8 cellular contexts compared by ENCODE assay signal in genomic region chr6:57173886-57174510, GRCh38. TPM values are rescaled to one million over a fixed set of nuclear protein-coding genes. Genes with fewer than 3 reads are reported as not detected.
A peak's percentile ranks its signal among the peaks of the same experiment; 100 is the strongest.
DNase-seq lines count a peak whose midpoint lies in the region; ATAC-seq, FAIRE-seq and TF ChIP-seq lines count a peak whose summit lies in the region.

No MANE protein-coding gene starts in this region.

- CTCF ChIA-PET in activated CD4-positive, alpha-beta T cell treated with anti-CD3 and anti-CD28 coated beads, Interleukin-2, amount 10 ng/mL, durations not matched to agents 7 days and 5 days (lab: Charles Lee) = no interaction called here
- CTCF ChIA-PET in endothelial cell of umbilical vein (lab: Charles Lee) = interaction anchor here (0.9 to 1.2 kb wide), 2 partner anchors 140 to 269 kb away, joined by 3 to 4 read pairs; no protein-coding TSS in a partner anchor

- ATAC-seq in psoas muscle (no peak), HG03432 (IDR thresholded peaks at IDR 0.05; ENCODE audit: unreplicated experiment) (no peak), GM18517 (IDR thresholded peaks at IDR 0.05; ENCODE audit: unreplicated experiment) (no peak)

- peak overlapping the region; percentile 97 for H3K27ac Mint-ChIP-seq in activated CD4-positive, alpha-beta T cell treated with anti-CD3 and anti-CD28 coated beads, Interleukin-2, amount 10 ng/mL, durations not matched to agents 7 days and 5 days

- TF ChIP-seq CTCF in Peyer's patch (IDR thresholded peaks at IDR 0.05) (no peak), endothelial cell of umbilical vein (IDR thresholded peaks at IDR 0.05; ENCODE audit: extremely low read depth in 1 of 2, insufficient read depth in 1 of 2, low read depth in 1 of 2, low read length in 2 of 2) (no peak), psoas muscle (IDR thresholded peaks at IDR 0.05) (no peak)

- H3K27me3 ChIP-seq in Peyer's patch (no peaks in the 10 kb centered on the region), endothelial cell of umbilical vein (ENCODE audit: control insufficient read depth in 2 of 2, insufficient read depth in 2 of 2, low read length in 2 of 2) (no peaks in the 10 kb centered on the region), psoas muscle (ENCODE audit: insufficient read depth in 3 of 3, low read length in 2 of 3) (no peaks in the 10 kb centered on the region)

- peak overlapping the region; percentile 56 to 77 (median 73) for H3K4me3 ChIP-seq in Peyer's patch
- H3K4me3 ChIP-seq in endothelial cell of umbilical vein (replicated peaks in 1 of 3; ENCODE audit: insufficient read depth in 1 of 3, low read depth in 1 of 3, low read length in 3 of 3) = peak overlapping the region in 2 of 3 experiments; percentile 72 to 79
- H3K4me3 ChIP-seq in psoas muscle = peak overlapping the region; percentile 89

- peaks cover 5% of the 10 kb centered on the region for H3K36me3 Mint-ChIP-seq in activated CD4-positive, alpha-beta T cell treated with anti-CD3 and anti-CD28 coated beads, Interleukin-2, amount 10 ng/mL, durations not matched to agents 7 days and 5 days (ENCODE audit: low read depth)

- H3K27me3 Mint-ChIP-seq in activated CD4-positive, alpha-beta T cell treated with anti-CD3 and anti-CD28 coated beads, Interleukin-2, amount 10 ng/mL, durations not matched to agents 7 days and 5 days = no peaks in the 10 kb centered on the region

- dilution Hi-C loops in endothelial cell of umbilical vein (cut with MboI; ENCODE audit: extremely low pct_ligation_motif_present, low sequenced_read_pairs) = no loop called here

- TSS peak; percentile 60 for BruUV-seq in endothelial cell of umbilical vein (replicated peaks; lab: Mats Ljungman, UMichigan)

- H3K27ac ChIP-seq in Peyer's patch = peak overlapping the region in 2 of 4 donors; percentile 90
- no peak overlapping the region for H3K27ac ChIP-seq in endothelial cell of umbilical vein (ENCODE audit: insufficient read depth, low read depth, low read length)
- peak overlapping the region; percentile 93 for H3K27ac ChIP-seq in psoas muscle

- FAIRE-seq in endothelial cell of umbilical vein (lab: Jason Lieb, UNC) = peak; percentile 53

- no peak for DNase-seq in activated CD4-positive, alpha-beta T cell treated with anti-CD3 and anti-CD28 coated beads, Interleukin-2, amount 10 ng/mL, durations not matched to agents 7 days and 5 days
- DNase-seq in activated CD4-positive, alpha-beta T cell treated with anti-CD3 and anti-CD28 coated beads, Interleukin-2, amount 50 U/mL, for 4 hours = no peak
- DNase-seq in Peyer's patch (no peak), endothelial cell of umbilical vein (ENCODE audit: low read depth, low spot score) (peak; percentile 27), psoas muscle (no peak), NCI-H1092 (lab: John Stamatoyannopoulos, UW) (no peak)

- H3K9me3 Mint-ChIP-seq in activated CD4-positive, alpha-beta T cell treated with anti-CD3 and anti-CD28 coated beads, Interleukin-2, amount 10 ng/mL, durations not matched to agents 7 days and 5 days = no peaks in the 10 kb centered on the region

- H3K36me3 ChIP-seq in Peyer's patch = no peaks in the 10 kb centered on the region
- H3K36me3 ChIP-seq in endothelial cell of umbilical vein (ENCODE audit: control insufficient read depth in 2 of 2, extremely low read depth in 1 of 2, insufficient read depth in 2 of 2, low read length in 2 of 2) = no peaks in the 10 kb centered on the region
- peaks cover 0 to 1% of the 10 kb centered on the region in 2 donors for H3K36me3 ChIP-seq in psoas muscle (ENCODE audit: insufficient read depth in 1 of 2, low read depth in 1 of 2)

- 40 to 66% (median 44%) methylated on average over 5 of the region's 5 CpGs for WGBS in psoas muscle, 3 donors

- no peak for TF ChIP-seq POLR2A in Peyer's patch (IDR thresholded peaks at IDR 0.05)
- no peak for TF ChIP-seq POLR2A in endothelial cell of umbilical vein (IDR thresholded peaks at IDR 0.05; ENCODE audit: low read depth, low read length)

- H3K4me1 Mint-ChIP-seq in activated CD4-positive, alpha-beta T cell treated with anti-CD3 and anti-CD28 coated beads, Interleukin-2, amount 10 ng/mL, durations not matched to agents 7 days and 5 days = peaks cover 53% of the 10 kb centered on the region

- H3K9me1 ChIP-seq in endothelial cell of umbilical vein (replicated peaks; ENCODE audit: control insufficient read depth, extremely low read depth, insufficient read depth, low read length) = no peaks in the 10 kb centered on the region

- peak overlapping the region; percentile 84 for H3K4me2 ChIP-seq in endothelial cell of umbilical vein (ENCODE audit: insufficient read depth, low read length)

- H4K20me1 ChIP-seq in endothelial cell of umbilical vein (replicated peaks; ENCODE audit: control insufficient read depth, extremely low read depth, insufficient read depth, low read length) = no peaks in the 10 kb centered on the region

- H3K9me3 ChIP-seq in Peyer's patch = no peaks in the 10 kb centered on the region
- no peaks in the 10 kb centered on the region for H3K9me3 ChIP-seq in endothelial cell of umbilical vein (replicated peaks; ENCODE audit: control insufficient read depth, insufficient read depth, low read length)
- H3K9me3 ChIP-seq in psoas muscle = no peaks in the 10 kb centered on the region

- peak overlapping the region; percentile 95 for H3K4me3 Mint-ChIP-seq in activated CD4-positive, alpha-beta T cell treated with anti-CD3 and anti-CD28 coated beads, Interleukin-2, amount 10 ng/mL, durations not matched to agents 7 days and 5 days

- H3K9ac ChIP-seq in endothelial cell of umbilical vein (replicated peaks; ENCODE audit: extremely low read depth, insufficient read depth, low read length) = no peak overlapping the region

- POLR2A ChIA-PET in activated CD4-positive, alpha-beta T cell treated with anti-CD3 and anti-CD28 coated beads, Interleukin-2, amount 10 ng/mL, durations not matched to agents 7 days and 5 days (lab: Charles Lee) = no interaction called here
- POLR2A ChIA-PET in endothelial cell of umbilical vein (lab: Charles Lee) = no interaction called here

- peaks cover 52% of the 10 kb centered on the region for H3K79me2 ChIP-seq in endothelial cell of umbilical vein (ENCODE audit: control insufficient read depth, insufficient read depth, low read length)

- H3K4me1 ChIP-seq in Peyer's patch = no peaks in the 10 kb centered on the region
- peaks cover 11% of the 10 kb centered on the region for H3K4me1 ChIP-seq in endothelial cell of umbilical vein (ENCODE audit: control insufficient read depth, extremely low read depth, insufficient read depth, low read length)
- H3K4me1 ChIP-seq in psoas muscle = peaks cover 26% of the 10 kb centered on the region

- peak overlapping the region; percentile 69 for H2AFZ ChIP-seq in endothelial cell of umbilical vein (ENCODE audit: low read depth, low read length)

- intact Hi-C loops in endothelial cell of umbilical vein (cut with micrococcal nuclease) = loop anchor here (2.0 kb wide), 1 partner anchor 271 kb away; no protein-coding TSS in a partner anchor
- intact Hi-C loops in psoas muscle (cut with DNase I) = loop anchor here (2.0 to 10.0 kb wide), 3 partner anchors 141 to 493 kb away; partner anchors contain the start of gene PRIM2 (in 1 of the 2)

TF ChIP-seq in endothelial cell of umbilical vein, 7 proteins besides CTCF, POLR2A, EP300 and RAD21:
- no peak for TF ChIP-seq JUN (IDR thresholded peaks at IDR 0.05; ENCODE audit: borderline replicate concordance, insufficient read depth, insufficient read length, low read depth)
- no peak for TF ChIP-seq EZH2 (IDR thresholded peaks at IDR 0.05; ENCODE audit: borderline replicate concordance, low read depth, low read length, severe bottlenecking)
- no peak for TF ChIP-seq POLR2AphosphoS5 (IDR thresholded peaks at IDR 0.05; ENCODE audit: insufficient read depth, low read depth, low read length)
- no peak for TF ChIP-seq MAX (IDR thresholded peaks at IDR 0.05; ENCODE audit: insufficient read depth, insufficient read length)
- no peak for TF ChIP-seq MYC (IDR thresholded peaks at IDR 0.05; ENCODE audit: low read depth, low read length)

RNA-seq across cellular contexts. Expression of gene BAG2, which starts 1.9 kb away (rescaled TPM):
- 1 to 10 TPM; 7.7 to 8.0 TPM for total RNA-seq in activated CD4-positive, alpha-beta T cell treated with anti-CD3 and anti-CD28 coated beads, Interleukin-2, amount 10 ng/mL, durations not matched to agents 7 days and 5 days
- total RNA-seq in Peyer's patch (1 to 10 TPM; 1.6 to 3.3 (median 2.1) TPM), endothelial cell of umbilical vein (3.6 and 3.9 TPM in 2 replicates), psoas muscle (1 to 10 TPM; 7.3 to 9.3 (median 8.5) TPM)
- polyA plus RNA-seq in endothelial cell of umbilical vein (0.91 and 1.1 TPM in 2 replicates), psoas muscle (10 to 100 TPM in 1 of 3 donors, 1 to 10 TPM in 2; 5.8 to 17.6 (median 6.4) TPM)
- 1.5 and 1.6 TPM in 2 replicates for polyA plus RNA-seq in endothelial cell of umbilical vein (2011; cell fraction: cytosol; rRNA removed)
- 1.0 and 1.4 TPM in 2 replicates for polyA plus RNA-seq in endothelial cell of umbilical vein (2011; cell fraction: nucleus; rRNA removed)
- 2.1 and 4.8 TPM in 2 replicates for polyA plus RNA-seq in endothelial cell of umbilical vein (2012)
- polyA minus RNA-seq in endothelial cell of umbilical vein = 0.91 and 1.5 TPM in 2 replicates
- polyA minus RNA-seq in endothelial cell of umbilical vein (2011; cell fraction: cytosol; rRNA and poly(A)+ RNA removed) = 10.3 TPM
- 2.0 and 2.5 TPM in 2 replicates for polyA minus RNA-seq in endothelial cell of umbilical vein (2011; cell fraction: nucleus; rRNA and poly(A)+ RNA removed)

RNA-seq across cellular contexts. Expression of gene RAB23, which starts 48.1 kb away (rescaled TPM):
- total RNA-seq in activated CD4-positive, alpha-beta T cell treated with anti-CD3 and anti-CD28 coated beads, Interleukin-2, amount 10 ng/mL, durations not matched to agents 7 days and 5 days = 1 to 10 TPM; 3.5 to 3.8 TPM
- 10 to 100 TPM in 1 of 4 donors, 1 to 10 TPM in 3; 3.0 to 18.2 (median 5.0) TPM for total RNA-seq in Peyer's patch
- total RNA-seq in endothelial cell of umbilical vein = 8.8 and 9.4 TPM in 2 replicates
- polyA plus RNA-seq in endothelial cell of umbilical vein = 3.3 and 3.4 TPM in 2 replicates
- polyA plus RNA-seq in endothelial cell of umbilical vein (2011; cell fraction: cytosol; rRNA removed) = 4.6 TPM in 2 replicates
- polyA plus RNA-seq in endothelial cell of umbilical vein (2011; cell fraction: nucleus; rRNA removed) = 3.3 and 4.3 TPM in 2 replicates
- polyA plus RNA-seq in endothelial cell of umbilical vein (2012) = 9.1 and 11.8 TPM in 2 replicates
- polyA minus RNA-seq in endothelial cell of umbilical vein = 4.5 and 5.2 TPM in 2 replicates
- polyA minus RNA-seq in endothelial cell of umbilical vein (2011; cell fraction: cytosol; rRNA and poly(A)+ RNA removed) = 5.3 TPM
- 2.9 and 4.4 TPM in 2 replicates for polyA minus RNA-seq in endothelial cell of umbilical vein (2011; cell fraction: nucleus; rRNA and poly(A)+ RNA removed)
- total RNA-seq in psoas muscle = 10 to 100 TPM in 1 of 4 donors, 1 to 10 TPM in 3; 5.9 to 10.1 (median 6.0) TPM
- 10 to 100 TPM in 1 of 3 donors, 1 to 10 TPM in 2; 3.9 to 14.1 (median 4.3) TPM for polyA plus RNA-seq in psoas muscle
